In the genomic region with DNA sequence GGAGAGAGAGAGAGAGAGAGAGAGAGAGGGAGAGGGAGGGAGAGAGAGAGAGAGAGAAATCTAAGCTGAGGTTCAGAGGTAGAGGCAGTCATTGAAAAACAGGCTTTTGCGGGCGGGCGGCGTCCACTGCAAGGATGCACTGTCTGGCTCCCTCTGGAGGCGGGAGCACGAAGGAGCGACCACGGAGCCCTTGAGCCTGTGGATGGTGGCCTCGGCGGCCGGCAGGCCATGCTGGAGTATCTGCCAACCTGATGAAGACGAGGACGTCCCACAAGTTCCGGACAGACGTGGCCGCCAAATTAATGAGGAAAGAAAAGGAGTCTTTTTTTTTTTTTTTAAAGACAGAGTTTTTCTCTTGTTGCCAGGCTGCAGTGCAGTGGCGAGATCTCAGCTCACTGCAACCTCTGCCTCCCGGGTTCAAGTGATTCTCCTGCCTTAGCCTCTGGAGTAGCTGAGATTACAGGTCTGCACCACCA, we compare ENCODE assay signal across 1 cellular context.
TF ChIP-seq lines count a peak whose summit lies in the region.

No MANE protein-coding gene starts in this region.

TF ChIP-seq in endothelial cell of umbilical vein, 7 proteins besides CTCF, POLR2A, EP300 and RAD21 (continued from another document):
- TF ChIP-seq MYC (IDR thresholded peaks at IDR 0.05; ENCODE audit: low read depth, low read length) = no peak
